13 cellular contexts compared by ENCODE assay signal in genomic region chr12:53201170-53201541, GRCh38. TPM values are rescaled to one million over a fixed set of nuclear protein-coding genes. Genes with fewer than 3 reads are reported as not detected.
DNase-seq lines count a peak whose midpoint lies in the region; ATAC-seq and TF ChIP-seq lines count a peak whose summit lies in the region.
"Had no signal": no experiment of that assay in that cellular context is flagged by ENCODE, and none has a peak within 500 bp of the region (broad histone marks: within the 10 kb centered on the region; RNA-seq: fewer than 3 reads in every experiment).

No MANE protein-coding gene starts in this region.

- H3K56ac ChIP-seq in IMR-90 (ENCODE audit: extremely low read depth, insufficient read depth, low read length) = no peak overlapping the region

- dilution Hi-C loops in IMR-90 (cut with HindIII; ENCODE audit: low sequenced_read_pairs, unreplicated experiment) = no loop called here

- CTCF ChIA-PET in IMR-90 (lab: Yijun Ruan, JAX) = interaction anchor here (0.7 to 1.6 kb wide), 3 partner anchors 12 to 98 kb away, joined by 3 to 4 read pairs (median 3); partner anchors contain the start of gene MYG1

- TF ChIP-seq POLR2A in IMR-90 (IDR thresholded peaks at IDR 0.05; ENCODE audit: low read depth, low read length) = no peak
- TF ChIP-seq POLR2A in adrenal gland (IDR thresholded peaks at IDR 0.05) = no peak

- in situ Hi-C loops in IMR-90 (cut with MboI; ENCODE audit: low sequenced_read_pairs) = no loop called here

- H3K27me3 ChIP-seq in IMR-90 (ENCODE audit: control insufficient read depth, insufficient read depth, low read length) (peaks cover 2% of the 10 kb centered on the region; the same call in 1 of the 2 replicates), adrenal gland (no peaks in the 10 kb centered on the region)

- H3K79me1 ChIP-seq in IMR-90 (ENCODE audit: low read depth in 1 of 2, low read length in 2 of 2) = no peaks in the 10 kb centered on the region

- no peak overlapping the region for H2AK9ac ChIP-seq in IMR-90 (replicated peaks; ENCODE audit: low read depth, low read length, poor library complexity)

- no peak overlapping the region for H4K5ac ChIP-seq in IMR-90 (ENCODE audit: low read depth, low read length)

- H3K4me3 Mint-ChIP-seq in CD14-positive monocyte (peak overlapping the region in 1 of 2 donors; percentile 51), naive B cell (peak overlapping the region; percentile 44 to 89 (median 81))

- no peak for TF ChIP-seq RAD21 in IMR-90 (IDR thresholded peaks at IDR 0.05; ENCODE audit: low read length)

- H4K20me1 ChIP-seq in IMR-90 (ENCODE audit: insufficient read depth, low read length) = no peaks in the 10 kb centered on the region

- H2BK15ac ChIP-seq in IMR-90 (ENCODE audit: low read depth, low read length) = no peak overlapping the region

- H3K4me1 Mint-ChIP-seq in CD14-positive monocyte = peaks cover 59% of the 10 kb centered on the region
- H3K4me1 Mint-ChIP-seq in naive B cell = peaks cover 49 to 81% (median 50%) of the 10 kb centered on the region in 3 donors

- H3K4me2 ChIP-seq in IMR-90 (ENCODE audit: low read depth, low read length) = peak overlapping the region; percentile 6; the same call in 1 of the 2 replicates

- H4K8ac ChIP-seq in IMR-90 (ENCODE audit: low read depth in 2 of 2, low read length in 2 of 2) = no peak overlapping the region

- peaks cover 0 to 2% (median 0%) of the 10 kb centered on the region in 7 donors for H3K9me3 Mint-ChIP-seq in CD14-positive monocyte
- no peaks in the 10 kb centered on the region for H3K9me3 Mint-ChIP-seq in activated naive CD4-positive, alpha-beta T cell treated with anti-CD3 and anti-CD28 coated beads, Interleukin-2, amount 50 U/mL, for 72 hours
- H3K9me3 Mint-ChIP-seq in naive B cell = no peaks in the 10 kb centered on the region

- H2BK120ac ChIP-seq in IMR-90 (ENCODE audit: low read depth, low read length) = no peak overlapping the region

- H3K27ac ChIP-seq in IMR-90 (ENCODE audit: insufficient read depth, low read length) (no peak overlapping the region), adrenal gland (no peak overlapping the region)
- H3K27ac ChIP-seq: RWPE1 had no signal

- POLR2A ChIA-PET in IMR-90 (lab: Charles Lee; ENCODE audit: unreplicated experiment) = no interaction called here

- H4K91ac ChIP-seq in IMR-90 (ENCODE audit: insufficient read depth, low read depth, low read length) = no peak overlapping the region

- peaks cover 6% of the 10 kb centered on the region; the same call in 1 of the 2 replicates for H3K9me1 ChIP-seq in IMR-90 (ENCODE audit: insufficient read depth, low read length)

- intact Hi-C loops in CD14-positive monocyte (cut with micrococcal nuclease) (loop anchor here in 1 of 2 donors (2.0 kb wide), 1 partner anchor 42 kb away; no protein-coding TSS in a partner anchor), IMR-90 (cut with micrococcal nuclease) (no loop called here), adrenal gland (cut with DNase I) (no loop called here)

- peak overlapping the region; percentile 9 for H2AFZ ChIP-seq in IMR-90 (replicated peaks; ENCODE audit: low read length, poor library complexity)

- H3K4me3 ChIP-seq in IMR-90 (ENCODE audit: insufficient read depth, low read depth, low read length) = no peak overlapping the region
- no peak overlapping the region for H3K4me3 ChIP-seq in adrenal gland

- H2AK5ac ChIP-seq in IMR-90 (ENCODE audit: low read depth, low read length) = no peak overlapping the region

- BruUV-seq in IMR-90 (replicated peaks; lab: Mats Ljungman, UMichigan) = no TSS peak

- ATAC-seq in IMR-90 (ENCODE audit: low read depth) (peak; percentile 11), naive B cell (ENCODE audit: low read depth in 2 of 2) (no peak), HG03196 (IDR thresholded peaks at IDR 0.05; ENCODE audit: unreplicated experiment) (no peak)
- no peak for ATAC-seq in activated naive CD4-positive, alpha-beta T cell treated with anti-CD3 and anti-CD28 coated beads, Interleukin-2, amount 50 U/mL, for 72 hours
- ATAC-seq: left ventricle myocardium superior had no signal

- H3K36me3 Mint-ChIP-seq in CD14-positive monocyte (peaks cover 21 to 23% of the 10 kb centered on the region in 2 donors), naive B cell (peaks cover 0 to 9% of the 10 kb centered on the region in 2 donors)
- H3K36me3 Mint-ChIP-seq in activated naive CD4-positive, alpha-beta T cell treated with anti-CD3 and anti-CD28 coated beads, Interleukin-2, amount 50 U/mL, for 72 hours = peaks cover 5 to 18% of the 10 kb centered on the region in 2 donors

- peaks cover 6 to 14% (median 14%) of the 10 kb centered on the region in 3 donors for H3K27me3 Mint-ChIP-seq in CD14-positive monocyte (ENCODE audit: low read depth in 3 of 3)
- H3K27me3 Mint-ChIP-seq in naive B cell = no peaks in the 10 kb centered on the region

- H3K36me3 ChIP-seq in IMR-90 (ENCODE audit: control insufficient read depth, insufficient read depth, low read length) (no peaks in the 10 kb centered on the region), adrenal gland (replicated peaks in 1 of 2) (no peaks in the 10 kb centered on the region)

- DNase-seq in CD14-positive monocyte (ENCODE audit: low spot score) (no peak), IMR-90 (peak; percentile 49), naive B cell (no peak), NCI-H2029 treated with DMSO at 0.1 percent for 48 hours (lab: John Stamatoyannopoulos, UW) (no peak), adrenal gland (no peak)
- no peak for DNase-seq in activated naive CD4-positive, alpha-beta T cell treated with anti-CD3 and anti-CD28 coated beads, Interleukin-2, amount 50 U/mL, for 72 hours (ENCODE audit: low spot score in 2 of 2)
- no peak for DNase-seq in effector CD4-positive, alpha-beta T cell
- DNase-seq: activated effector memory CD4-positive, alpha-beta T cell treated with Interleukin-2 at 50 U/mL for 16 hours; DMS53; left ventricle myocardium superior had no signal

- H3K4ac ChIP-seq in IMR-90 (ENCODE audit: low read depth, low read length) = no peak overlapping the region

- H3K14ac ChIP-seq in IMR-90 (replicated peaks; ENCODE audit: low read depth, low read length) = no peak overlapping the region

- H3K18ac ChIP-seq in IMR-90 (ENCODE audit: low read depth, low read length) = no peak overlapping the region

- WGBS in IMR-90 (ENCODE audit: extremely low coverage in 2 of 2, insufficient read length in 1 of 2), 2 experiments = no CpG with 5 or more reads among the region's 1 CpG
- 67 to 80% (median 70%) methylated on average over 1 of the region's 1 CpG for WGBS in adrenal gland, 4 donors

- TF ChIP-seq CTCF in CD14-positive monocyte (IDR thresholded peaks at IDR 0.05) (no peak), IMR-90 (conservative IDR thresholded peaks at IDR 0.05; ENCODE audit: low read depth, low read length) (no peak), adrenal gland (IDR thresholded peaks at IDR 0.05) (no peak)

- peaks cover 3% of the 10 kb centered on the region for H3K4me1 ChIP-seq in IMR-90 (ENCODE audit: control insufficient read depth, insufficient read depth, low read length)
- H3K4me1 ChIP-seq in adrenal gland (replicated peaks in 1 of 2) = peaks cover 4 to 12% of the 10 kb centered on the region in 2 donors

- H3K9me3 ChIP-seq in IMR-90 (ENCODE audit: control insufficient read depth, insufficient read depth, low read length) (no peaks in the 10 kb centered on the region), adrenal gland (replicated peaks in 1 of 3) (no peaks in the 10 kb centered on the region)

- H3K27ac Mint-ChIP-seq in CD14-positive monocyte (peak overlapping the region in 4 of 7 donors; percentile 6 to 65 (median 30)), naive B cell (peak overlapping the region; percentile 44 to 91 (median 84))
- peak overlapping the region; percentile 75 to 90 for H3K27ac Mint-ChIP-seq in activated naive CD4-positive, alpha-beta T cell treated with anti-CD3 and anti-CD28 coated beads, Interleukin-2, amount 50 U/mL, for 72 hours

- H2BK5ac ChIP-seq in IMR-90 (ENCODE audit: low read depth, low read length, poor library complexity, severe bottlenecking) = no peak overlapping the region

- H3K23ac ChIP-seq in IMR-90 (ENCODE audit: low read depth, low read length) = no peak overlapping the region

- no peak overlapping the region for H3K9ac ChIP-seq in IMR-90 (ENCODE audit: low read depth, low read length)

- H2BK20ac ChIP-seq in IMR-90 (ENCODE audit: low read depth, low read length) = no peak overlapping the region

RNA-seq across cellular contexts. Expression of gene ITGB7, which starts 5.9 kb away (rescaled TPM):
- polyA plus RNA-seq in CD14-positive monocyte (10 to 100 TPM; 28.4 to 33.1 TPM), IMR-90 (2012; rRNA removed) (0.44 and 0.60 TPM in 2 replicates), naive B cell (ENCODE audit: low read depth in 6 of 6) (100 to 1,000 TPM in 1 of 6 donors, 10 to 100 TPM in 5; 63.2 to 174 (median 96.4) TPM), adrenal gland (1 to 10 TPM in 2 of 3 donors, under 1 TPM in 1; 0.95 to 4.0 (median 3.5) TPM)
- total RNA-seq in IMR-90 (2012; rRNA removed) (under 0.01 and 0.18 TPM in 2 replicates), adrenal gland (1 to 10 TPM; 1.2 to 7.4 (median 4.0) TPM)
- 0.11 and 0.23 TPM in 2 replicates for polyA plus RNA-seq in IMR-90 (2012; cell fraction: cytosol; rRNA removed)
- 2.5 and 4.3 TPM in 2 replicates for polyA plus RNA-seq in IMR-90 (2012; cell fraction: nucleus; rRNA removed; ENCODE audit: low replicate concordance)
- 10 to 100 TPM; 71.4 to 76.3 TPM for total RNA-seq in activated naive CD4-positive, alpha-beta T cell treated with anti-CD3 and anti-CD28 coated beads, Interleukin-2, amount 50 U/mL, for 72 hours
- total RNA-seq: glomerular endothelial cell had no signal

RNA-seq across cellular contexts. Expression of gene CSAD, which starts 20.4 kb away (rescaled TPM):
- polyA plus RNA-seq in CD14-positive monocyte = 1 to 10 TPM; 1.3 to 1.4 TPM
- 5.0 and 5.4 TPM in 2 replicates for total RNA-seq in IMR-90 (2012; rRNA removed)
- 39.8 and 45.6 TPM in 2 replicates for polyA plus RNA-seq in IMR-90 (2012; rRNA removed)
- 8.8 and 9.9 TPM in 2 replicates for polyA plus RNA-seq in IMR-90 (2012; cell fraction: cytosol; rRNA removed)
- polyA plus RNA-seq in IMR-90 (2012; cell fraction: nucleus; rRNA removed; ENCODE audit: low replicate concordance) = 572 and 670 TPM in 2 replicates
- 10 to 100 TPM; 24.4 to 55.8 TPM for total RNA-seq in activated naive CD4-positive, alpha-beta T cell treated with anti-CD3 and anti-CD28 coated beads, Interleukin-2, amount 50 U/mL, for 72 hours
- 1 to 10 TPM in 4 of 6 donors, under 1 TPM in 2; 0.19 to 1.8 (median 1.1) TPM for polyA plus RNA-seq in naive B cell (ENCODE audit: low read depth in 6 of 6)
- total RNA-seq in adrenal gland = 10 to 100 TPM in 6 of 8 donors, 1 to 10 TPM in 2; 2.3 to 43.4 (median 19.8) TPM
- polyA plus RNA-seq in adrenal gland = 100 to 1,000 TPM in 2 of 3 donors, 10 to 100 TPM in 1; 10.9 to 140 (median 100) TPM

RNA-seq across cellular contexts. Expression of gene ZNF740, which starts 20.6 kb away (rescaled TPM):
- polyA plus RNA-seq in CD14-positive monocyte (1 to 10 TPM in 1 of 2 donors, under 1 TPM in 1; 0.74 to 1.3 TPM), IMR-90 (2012; rRNA removed) (7.0 and 14.0 TPM in 2 replicates), naive B cell (ENCODE audit: low read depth in 6 of 6) (1 to 10 TPM; 1.8 to 6.0 (median 4.2) TPM), adrenal gland (10 to 100 TPM in 2 of 3 donors, 1 to 10 TPM in 1; 6.6 to 11.3 (median 11.3) TPM)
- total RNA-seq in IMR-90 (2012; rRNA removed) (11.7 and 13.1 TPM in 2 replicates), adrenal gland (10 to 100 TPM in 7 of 8 donors, 1 to 10 TPM in 1; 8.8 to 61.0 (median 18.6) TPM)
- polyA plus RNA-seq in IMR-90 (2012; cell fraction: cytosol; rRNA removed) = 3.0 and 3.9 TPM in 2 replicates
- polyA plus RNA-seq in IMR-90 (2012; cell fraction: nucleus; rRNA removed; ENCODE audit: low replicate concordance) = 13.8 and 55.4 TPM in 2 replicates
- 10 to 100 TPM; 36.8 to 43.2 TPM for total RNA-seq in activated naive CD4-positive, alpha-beta T cell treated with anti-CD3 and anti-CD28 coated beads, Interleukin-2, amount 50 U/mL, for 72 hours

RNA-seq across cellular contexts. Expression of gene RARG, which starts 30.9 kb away (rescaled TPM):
- polyA plus RNA-seq in CD14-positive monocyte (1 to 10 TPM; 1.8 to 2.3 TPM), IMR-90 (2012; rRNA removed) (28.6 and 30.9 TPM in 2 replicates), naive B cell (ENCODE audit: low read depth in 6 of 6) (1 to 10 TPM in 2 of 6 donors, under 1 TPM in 2, not detected in 2; 0.78 to 2.2 (median 1.3) TPM), adrenal gland (10 to 100 TPM in 2 of 3 donors, 1 to 10 TPM in 1; 9.2 to 36.2 (median 25.8) TPM)
- total RNA-seq in IMR-90 (2012; rRNA removed) (7.5 and 7.9 TPM in 2 replicates), adrenal gland (10 to 100 TPM; 15.8 to 36.4 (median 24.8) TPM)
- polyA plus RNA-seq in IMR-90 (2012; cell fraction: cytosol; rRNA removed) = 19.9 and 30.7 TPM in 2 replicates
- 50.8 and 62.0 TPM in 2 replicates for polyA plus RNA-seq in IMR-90 (2012; cell fraction: nucleus; rRNA removed; ENCODE audit: low replicate concordance)
- total RNA-seq in activated naive CD4-positive, alpha-beta T cell treated with anti-CD3 and anti-CD28 coated beads, Interleukin-2, amount 50 U/mL, for 72 hours = 10 to 100 TPM; 15.5 to 23.5 TPM

Comparison
In these comparisons a context has a peak if more than half of its experiments do, and no peak if none do; other contexts are left out.
1. H3K27ac Mint-ChIP-seq: peak in every context shown above with its lines; median percentile 84 in naive B cell; 82 in activated naive CD4-positive, alpha-beta T cell treated with anti-CD3 and anti-CD28 coated beads, Interleukin-2, amount 50 U/mL, for 72 hours; 30 in CD14-positive monocyte.
2. RNA of gene ITGB7, which starts 5.9 kb away (polyA plus RNA-seq): 63.2 to 174 TPM in naive B cell and 28.4 to 33.1 TPM in CD14-positive monocyte; 0.95 to 4.0 TPM in adrenal gland and 0.11 to 4.3 TPM in IMR-90; every median in the first group is over 4 times any median in the second.